16 cellular contexts compared by ENCODE assay signal in the genomic region with DNA sequence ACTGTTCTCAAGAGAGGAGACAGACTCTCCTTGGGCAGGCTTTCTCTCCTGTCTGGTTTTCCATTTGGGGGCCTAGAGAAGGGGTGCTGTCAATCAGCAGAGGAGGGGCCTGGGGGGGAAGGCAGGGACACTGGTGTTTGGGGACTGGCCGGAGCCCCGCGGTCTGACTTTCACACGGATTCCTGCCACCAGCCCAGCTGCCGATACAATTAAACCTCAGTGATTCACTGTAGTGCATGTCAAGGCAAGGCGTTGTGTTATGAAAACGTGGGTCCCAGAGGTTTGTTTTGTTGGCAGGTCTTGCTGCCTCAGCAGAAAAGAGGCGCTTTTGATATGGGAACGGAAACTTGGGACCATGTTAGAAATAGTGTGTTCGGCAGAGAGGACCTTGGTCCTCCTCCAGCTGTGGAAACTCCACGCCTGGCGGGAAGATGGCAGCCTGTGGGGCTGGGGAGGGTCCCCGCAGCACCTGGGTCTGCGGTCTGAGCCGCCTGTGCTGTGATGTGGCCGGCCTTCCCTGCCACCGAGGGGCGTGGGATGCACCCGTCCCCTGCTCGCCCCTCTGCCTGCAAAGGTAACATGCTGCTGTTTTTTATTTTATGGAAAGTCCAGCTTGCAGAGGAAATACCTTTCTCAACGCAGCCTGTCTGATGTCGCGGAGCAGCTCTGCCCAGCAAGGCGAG. TPM values are rescaled to one million over a fixed set of nuclear protein-coding genes. Genes with fewer than 3 reads are reported as not detected.
A peak's percentile ranks its signal among the peaks of the same experiment; 100 is the strongest.
DNase-seq lines count a peak whose midpoint lies in the region; ATAC-seq and TF ChIP-seq lines count a peak whose summit lies in the region.
"Had no signal": no experiment of that assay in that cellular context is flagged by ENCODE, and none has a peak within 500 bp of the region (broad histone marks: within the 10 kb centered on the region; RNA-seq: fewer than 3 reads in every experiment).

No MANE protein-coding gene starts in this region.

- no peaks in the 10 kb centered on the region for H3K36me3 Mint-ChIP-seq in stimulated activated effector memory CD8-positive, alpha-beta T cell treated with anti-CD3 and anti-CD28 coated beads, Interleukin-12 subunit alpha, Interleukin-12 subunit beta, amount 100 ng/mL, for 72 hours
- no peaks in the 10 kb centered on the region for H3K36me3 Mint-ChIP-seq in CD8-positive, alpha-beta T cell
- H3K36me3 Mint-ChIP-seq: neural progenitor cell had no signal

- intact Hi-C loops in mammary epithelial cell (cut with micrococcal nuclease) = loop anchor here (1.0 kb wide), 1 partner anchor 46 kb away; no protein-coding TSS in a partner anchor
- intact Hi-C loops in CD8-positive, alpha-beta T cell (cut with DNase I, micrococcal nuclease) = no loop called here

- H3K4me1 ChIP-seq in BLaER1 treated with 17β-estradiol and CSF1 and Interleukin-3, amounts not matched to agents 10 nM and 100 nM = peaks cover 37 to 55% (median 44%) of the 10 kb centered on the region in 10 experiments
- H3K4me1 ChIP-seq in mammary epithelial cell (ENCODE audit: insufficient read depth, low read length) (peaks cover 29% of the 10 kb centered on the region), trophoblast cell (ENCODE audit: control insufficient read depth in 1 of 2, insufficient read depth in 2 of 2, low read length in 2 of 2) (peaks cover 67 to 72% of the 10 kb centered on the region in 2 experiments)
- H3K4me1 ChIP-seq in CD8-positive, alpha-beta T cell (ENCODE audit: insufficient read depth, low read length) = no peaks in the 10 kb centered on the region
- H3K4me1 ChIP-seq: neural progenitor cell had no signal

- H3K4me2 ChIP-seq in BLaER1 treated with 17β-estradiol and CSF1 and Interleukin-3, amounts not matched to agents 10 nM and 100 nM = peak overlapping the region in 9 of 11 experiments; percentile 9 to 89 (median 61); a peak in 17 of 22 replicates
- H3K4me2 ChIP-seq in mammary epithelial cell (ENCODE audit: insufficient read depth, low read depth, low read length) = peak overlapping the region; percentile 71
- H3K4me2 ChIP-seq in trophoblast cell (ENCODE audit: low read length) = no peak overlapping the region
- H3K4me2 ChIP-seq: neural progenitor cell had no signal

- H3K4me3 ChIP-seq in BLaER1 treated with 17β-estradiol and CSF1 and Interleukin-3, amounts not matched to agents 10 nM and 100 nM = no peak overlapping the region
- H3K4me3 ChIP-seq in mammary epithelial cell (replicated peaks in 1 of 3; ENCODE audit: insufficient read depth in 1 of 3, low read depth in 2 of 3, low read length in 3 of 3) (peak overlapping the region in 1 of 3 experiments; percentile 6), fibroblast of the aortic adventitia (ENCODE audit: low read depth, low read length) (no peak overlapping the region), trophoblast cell (ENCODE audit: low read depth, low read length) (no peak overlapping the region)
- no peak overlapping the region for H3K4me3 ChIP-seq in CD8-positive, alpha-beta T cell (ENCODE audit: low read depth, low read length)
- H3K4me3 ChIP-seq: neural progenitor cell had no signal

- H3K23ac ChIP-seq in trophoblast cell (ENCODE audit: low read length) = no peak overlapping the region

- H2AFZ ChIP-seq in mammary epithelial cell (ENCODE audit: low read depth, low read length) = no peak overlapping the region
- H2AFZ ChIP-seq in trophoblast cell (ENCODE audit: insufficient read depth, low read length, poor library complexity) = no peak overlapping the region
- H2AFZ ChIP-seq: neural progenitor cell had no signal

- POLR2A ChIA-PET in CD8-positive, alpha-beta T cell (lab: Charles Lee) = no interaction called here

- no peak overlapping the region for H4K12ac ChIP-seq in trophoblast cell (ENCODE audit: low read depth, low read length)

- peaks cover 0 to 4% (median 0%) of the 10 kb centered on the region in 11 experiments; a peak in 2 of 22 replicates for H3K27me3 ChIP-seq in BLaER1 treated with 17β-estradiol and CSF1 and Interleukin-3, amounts not matched to agents 10 nM and 100 nM
- H3K27me3 ChIP-seq in mammary epithelial cell (ENCODE audit: insufficient read depth, low read length) (no peaks in the 10 kb centered on the region), trophoblast cell (ENCODE audit: insufficient read depth, low read length) (no peaks in the 10 kb centered on the region)
- H3K27me3 ChIP-seq in CD8-positive, alpha-beta T cell (ENCODE audit: insufficient read depth, low read length) = no peaks in the 10 kb centered on the region
- H3K27me3 ChIP-seq: neural progenitor cell had no signal

- DNase-seq in mammary epithelial cell = peak; percentile 84
- peak; percentile 35 for DNase-seq in fibroblast of the aortic adventitia (ENCODE audit: low read depth)
- DNase-seq in trophoblast cell = no peak
- DNase-seq in stimulated activated effector memory CD8-positive, alpha-beta T cell treated with anti-CD3 and anti-CD28 coated beads, Interleukin-12 subunit alpha, Interleukin-12 subunit beta, amount 100 ng/mL, for 72 hours (ENCODE audit: low spot score in 2 of 2) = no peak
- no peak for DNase-seq in CD8-positive, alpha-beta T cell
- no peak for DNase-seq in stimulated activated CD4-positive, alpha-beta T cell treated with anti-CD3 and anti-CD28 coated beads, Interleukin-4, amount 100 ng/mL, for 24 hours
- no peak for DNase-seq in left lobe of liver (ENCODE audit: low spot score)
- DNase-seq: ACHN; activated CD4-positive, alpha-beta T cell treated with anti-CD3 and anti-CD28 coated beads for 36 hours; activated T-cell treated with anti-CD3 and anti-CD28 coated beads, Interleukin-2, amount 50 U/mL, for 1 hour; DMS153; NCI-H1092; stimulated activated CD4-positive, alpha-beta T cell treated with anti-CD3 and anti-CD28 coated beads, Interleukin-12 subunit alpha, Interleukin-12 subunit beta, amount 100 ng/mL, for 4 hours; T-cell had no signal

- no peak overlapping the region for H3K27ac Mint-ChIP-seq in stimulated activated effector memory CD8-positive, alpha-beta T cell treated with anti-CD3 and anti-CD28 coated beads, Interleukin-12 subunit alpha, Interleukin-12 subunit beta, amount 100 ng/mL, for 72 hours
- no peak overlapping the region for H3K27ac Mint-ChIP-seq in CD8-positive, alpha-beta T cell
- H3K27ac Mint-ChIP-seq: activated CD4-positive, alpha-beta T cell treated with anti-CD3 and anti-CD28 coated beads for 36 hours; neural progenitor cell; T-cell had no signal

- dilution Hi-C loops in mammary epithelial cell (cut with HindIII; ENCODE audit: low sequenced_read_pairs) = no loop called here

- H3K79me1 ChIP-seq in trophoblast cell (ENCODE audit: low read length) = peaks cover 9% of the 10 kb centered on the region

- peak overlapping the region; percentile 93 for H3K4ac ChIP-seq in trophoblast cell (ENCODE audit: low read depth, low read length)

- H3K9me3 ChIP-seq in BLaER1 treated with 17β-estradiol and CSF1 and Interleukin-3, amounts not matched to agents 10 nM and 100 nM (replicated peaks in 1 of 11) = peaks cover 5 to 16% (median 10%) of the 10 kb centered on the region in 11 experiments; a peak in 15 of 22 replicates
- H3K9me3 ChIP-seq in mammary epithelial cell (replicated peaks; ENCODE audit: insufficient read depth, low read length) (no peaks in the 10 kb centered on the region), trophoblast cell (ENCODE audit: insufficient read depth, low read depth, low read length) (no peaks in the 10 kb centered on the region)
- no peaks in the 10 kb centered on the region for H3K9me3 ChIP-seq in CD8-positive, alpha-beta T cell (ENCODE audit: low read length)

- no peak overlapping the region for H3K4me3 Mint-ChIP-seq in stimulated activated effector memory CD8-positive, alpha-beta T cell treated with anti-CD3 and anti-CD28 coated beads, Interleukin-12 subunit alpha, Interleukin-12 subunit beta, amount 100 ng/mL, for 72 hours
- H3K4me3 Mint-ChIP-seq in CD8-positive, alpha-beta T cell = no peak overlapping the region
- H3K4me3 Mint-ChIP-seq: activated CD4-positive, alpha-beta T cell treated with anti-CD3 and anti-CD28 coated beads for 36 hours; neural progenitor cell; T-cell had no signal

- H2BK5ac ChIP-seq in trophoblast cell (ENCODE audit: low read depth, low read length, poor library complexity) = no peak overlapping the region

- no peak overlapping the region for H4K8ac ChIP-seq in trophoblast cell (ENCODE audit: low read depth, low read length)

- CTCF ChIA-PET in mammary epithelial cell (lab: Charles Lee; ENCODE audit: low non-redundant PET) = no interaction called here
- CTCF ChIA-PET in CD8-positive, alpha-beta T cell (lab: Charles Lee) = no interaction called here

- peaks cover 20 to 100% (median 84%) of the 10 kb centered on the region in 11 experiments; a peak in 21 of 22 replicates for H4K20me1 ChIP-seq in BLaER1 treated with 17β-estradiol and CSF1 and Interleukin-3, amounts not matched to agents 10 nM and 100 nM
- H4K20me1 ChIP-seq in mammary epithelial cell (ENCODE audit: insufficient read depth, low read length) = peaks cover 2% of the 10 kb centered on the region

- ATAC-seq in stimulated activated effector memory CD8-positive, alpha-beta T cell treated with anti-CD3 and anti-CD28 coated beads, Interleukin-12 subunit alpha, Interleukin-12 subunit beta, amount 100 ng/mL, for 72 hours = no peak
- no peak for ATAC-seq in CD8-positive, alpha-beta T cell
- no peak for ATAC-seq in left lobe of liver
- ATAC-seq: activated CD4-positive, alpha-beta T cell treated with anti-CD3 and anti-CD28 coated beads for 36 hours; T-cell had no signal

- no peak overlapping the region for H3K14ac ChIP-seq in trophoblast cell (ENCODE audit: low read length)

- H2AK5ac ChIP-seq in trophoblast cell (ENCODE audit: low read length) = no peak overlapping the region

- H3K4me1 Mint-ChIP-seq in stimulated activated effector memory CD8-positive, alpha-beta T cell treated with anti-CD3 and anti-CD28 coated beads, Interleukin-12 subunit alpha, Interleukin-12 subunit beta, amount 100 ng/mL, for 72 hours = no peaks in the 10 kb centered on the region
- no peaks in the 10 kb centered on the region for H3K4me1 Mint-ChIP-seq in CD8-positive, alpha-beta T cell (ENCODE audit: low read depth)
- H3K4me1 Mint-ChIP-seq: activated CD4-positive, alpha-beta T cell treated with anti-CD3 and anti-CD28 coated beads for 36 hours had no signal

- no peaks in the 10 kb centered on the region for H3K27me3 Mint-ChIP-seq in CD8-positive, alpha-beta T cell (ENCODE audit: low read depth)
- H3K27me3 Mint-ChIP-seq: activated CD4-positive, alpha-beta T cell treated with anti-CD3 and anti-CD28 coated beads for 36 hours; T-cell had no signal

- in situ Hi-C loops in mammary epithelial cell (cut with MboI; ENCODE audit: low sequenced_read_pairs in 2 of 2) = no loop called here

- H3K79me2 ChIP-seq in mammary epithelial cell (ENCODE audit: insufficient read depth, low read length) = peaks cover 89% of the 10 kb centered on the region
- H3K79me2 ChIP-seq in trophoblast cell (ENCODE audit: control insufficient read depth, insufficient read depth, low read length, poor library complexity) = peaks cover 57% of the 10 kb centered on the region

- H3K27ac ChIP-seq in BLaER1 treated with 17β-estradiol and CSF1 and Interleukin-3, amounts not matched to agents 10 nM and 100 nM = 0 out of 22 replicates have a peak overlapping the region, but pooled peaks of 1 of the 11 experiments have one; percentile 2
- H3K27ac ChIP-seq in mammary epithelial cell (ENCODE audit: insufficient read depth, low read depth, low read length) = no peak overlapping the region
- H3K27ac ChIP-seq in trophoblast cell (ENCODE audit: low read depth, low read length) = peak overlapping the region; percentile 2
- no peak overlapping the region for H3K27ac ChIP-seq in CD8-positive, alpha-beta T cell (ENCODE audit: low read depth, low read length)
- H3K27ac ChIP-seq: neural progenitor cell had no signal

- H2BK120ac ChIP-seq in trophoblast cell (ENCODE audit: insufficient read depth, low read length, poor library complexity) = no peak overlapping the region

- H3K18ac ChIP-seq in trophoblast cell (ENCODE audit: low read length) = no peak overlapping the region

- BruUV-seq in mammary epithelial cell (replicated peaks; lab: Mats Ljungman, UMichigan) = no TSS peak

- H2BK12ac ChIP-seq in trophoblast cell (ENCODE audit: low read length) = no peak overlapping the region

- 0 out of 22 replicates have a peak overlapping the region, but pooled peaks of 2 of the 11 experiments have one; percentile 9 to 15 for H3K9ac ChIP-seq in BLaER1 treated with 17β-estradiol and CSF1 and Interleukin-3, amounts not matched to agents 10 nM and 100 nM
- no peak overlapping the region for H3K9ac ChIP-seq in mammary epithelial cell (ENCODE audit: insufficient read depth, low read length)
- H3K9ac ChIP-seq in trophoblast cell (ENCODE audit: low read length) = no peak overlapping the region
- H3K9ac ChIP-seq: neural progenitor cell had no signal

- H3K9me3 Mint-ChIP-seq in stimulated activated effector memory CD8-positive, alpha-beta T cell treated with anti-CD3 and anti-CD28 coated beads, Interleukin-12 subunit alpha, Interleukin-12 subunit beta, amount 100 ng/mL, for 72 hours = peaks cover 3% of the 10 kb centered on the region
- H3K9me3 Mint-ChIP-seq in CD8-positive, alpha-beta T cell = peaks cover 5% of the 10 kb centered on the region

- 43% methylated on average over 19 of the region's 24 CpGs for WGBS in mammary epithelial cell (ENCODE audit: low coverage, missing lambda C conversion rate)
- WGBS in trophoblast cell (ENCODE audit: extremely low coverage, insufficient coverage, insufficient read length) = no CpG with 5 or more reads among the region's 24 CpGs

- H4K91ac ChIP-seq in trophoblast cell (ENCODE audit: low read depth, low read length) = no peak overlapping the region

- peaks cover 0 to 12% (median 0%) of the 10 kb centered on the region in 11 experiments; a peak in 2 of 22 replicates for H3K36me3 ChIP-seq in BLaER1 treated with 17β-estradiol and CSF1 and Interleukin-3, amounts not matched to agents 10 nM and 100 nM
- H3K36me3 ChIP-seq in mammary epithelial cell (ENCODE audit: insufficient read depth, low read length) = no peaks in the 10 kb centered on the region
- H3K36me3 ChIP-seq in trophoblast cell (ENCODE audit: control insufficient read depth in 1 of 2, insufficient read depth in 2 of 2, low read length in 2 of 2) = peaks cover 43 to 51% of the 10 kb centered on the region in 2 experiments
- no peaks in the 10 kb centered on the region for H3K36me3 ChIP-seq in CD8-positive, alpha-beta T cell (ENCODE audit: insufficient read depth, low read length)
- H3K36me3 ChIP-seq: neural progenitor cell had no signal

- TF ChIP-seq CTCF in mammary epithelial cell (conservative IDR thresholded peaks at IDR 0.05 in 1 of 2, IDR thresholded peaks at IDR 0.05 in 1 of 2; ENCODE audit: extremely low read depth in 1 of 2, insufficient read depth in 1 of 2, low read depth in 1 of 2, low read length in 2 of 2) (peak in 1 of 2 donors; percentile 1), fibroblast of the aortic adventitia (IDR thresholded peaks at IDR 0.05; ENCODE audit: insufficient read depth, low read length) (no peak)
- no peak for TF ChIP-seq CTCF in CD8-positive, alpha-beta T cell (IDR thresholded peaks at IDR 0.05)

RNA-seq across cellular contexts. Expression of a gene that starts 47.6 kb away (rescaled TPM):
- total RNA-seq in mammary epithelial cell = 10 to 100 TPM; 18.2 to 56.7 TPM
- polyA plus RNA-seq in mammary epithelial cell = 13.2 TPM
- polyA minus RNA-seq in mammary epithelial cell = 17.3 TPM
- total RNA-seq in fibroblast of the aortic adventitia (ENCODE audit: low replicate concordance) = 18.2 and 37.6 TPM in 2 replicates
- polyA plus RNA-seq in trophoblast cell (2013) = 85.2 and 90.2 TPM in 2 replicates
- total RNA-seq in CD8-positive, alpha-beta T cell = 1 to 10 TPM; 1.6 to 2.2 TPM
- total RNA-seq in left lobe of liver = 6.2 TPM

Comparison
In these comparisons a context has a peak if more than half of its experiments do, and no peak if none do; other contexts are left out.
1. DNase-seq: peak in mammary epithelial cell (single experiment) and fibroblast of the aortic adventitia (single experiment); none in trophoblast cell (0 of 2), stimulated activated effector memory CD8-positive, alpha-beta T cell treated with anti-CD3 and anti-CD28 coated beads, Interleukin-12 subunit alpha, Interleukin-12 subunit beta, amount 100 ng/mL, for 72 hours (0 of 2), CD8-positive, alpha-beta T cell (0 of 7), stimulated activated CD4-positive, alpha-beta T cell treated with anti-CD3 and anti-CD28 coated beads, Interleukin-4, amount 100 ng/mL, for 24 hours (single experiment) and left lobe of liver (single experiment).